1 cellular context compared by ENCODE assay signal in genomic region chr20:3227511-3227910, GRCh38.
TF ChIP-seq lines count a peak whose summit lies in the region.

No MANE protein-coding gene starts in this region.

TF ChIP-seq in GM23338, 12 proteins besides CTCF, POLR2A, EP300 and RAD21 (continued from another document):
- no peak for TF ChIP-seq ZNF462 (CRISPR knock-in tag; IDR thresholded peaks at IDR 0.05)
- TF ChIP-seq ETS1 (IDR thresholded peaks at IDR 0.05): no peak
- TF ChIP-seq REST (IDR thresholded peaks at IDR 0.05; ENCODE audit: unreplicated experiment): no peak
- TF ChIP-seq JUNB (IDR thresholded peaks at IDR 0.05; ENCODE audit: unreplicated experiment): no peak
- TF ChIP-seq ZNF114 (CRISPR knock-in tag; IDR thresholded peaks at IDR 0.05): no peak
- TF ChIP-seq POLR2AphosphoS5 (IDR thresholded peaks at IDR 0.05; ENCODE audit: low read depth): no peak
- no peak for TF ChIP-seq CREB1 (CRISPR knock-in tag; IDR thresholded peaks at IDR 0.05; ENCODE audit: low read depth)
